In genomic region chr3:127772776-127773751, GRCh38 we compare ENCODE assay signal across 1 cellular context.
TF ChIP-seq lines count a peak whose summit lies in the region.

No MANE protein-coding gene starts in this region.

TF ChIP-seq in HepG2, 621 proteins besides CTCF, POLR2A, EP300 and RAD21 (continued from another document):
- TF ChIP-seq ATF4 (CRISPR knock-in tag; IDR thresholded peaks at IDR 0.05) (no peak), ARID4A (CRISPR knock-in tag; IDR thresholded peaks at IDR 0.05; ENCODE audit: borderline replicate concordance) (no peak), FIP1L1 (IDR thresholded peaks at IDR 0.05; ENCODE audit: borderline replicate concordance, insufficient read depth, low read depth, low read length) (no peak), ZNF350 (CRISPR knock-in tag; IDR thresholded peaks at IDR 0.05; ENCODE audit: borderline replicate concordance, low read depth) (no peak), ZNF263 (CRISPR knock-in tag; IDR thresholded peaks at IDR 0.05) (no peak), PBX2 (CRISPR knock-in tag; IDR thresholded peaks at IDR 0.05) (no peak), BRF2 (CRISPR knock-in tag; IDR thresholded peaks at IDR 0.05) (no peak), ZNF143 (CRISPR knock-in tag; IDR thresholded peaks at IDR 0.05) (no peak), ARID3A (IDR thresholded peaks at IDR 0.05; ENCODE audit: low read depth, low read length) (no peak), ZNF605 (CRISPR knock-in tag; IDR thresholded peaks at IDR 0.05) (no peak), ARID5B (CRISPR knock-in tag; IDR thresholded peaks at IDR 0.05) (no peak), ZSCAN30 (CRISPR knock-in tag; IDR thresholded peaks at IDR 0.05) (no peak), POGK (CRISPR knock-in tag; conservative IDR thresholded peaks at IDR 0.05) (no peak)
